15 cellular contexts compared by ENCODE assay signal in the genomic region with DNA sequence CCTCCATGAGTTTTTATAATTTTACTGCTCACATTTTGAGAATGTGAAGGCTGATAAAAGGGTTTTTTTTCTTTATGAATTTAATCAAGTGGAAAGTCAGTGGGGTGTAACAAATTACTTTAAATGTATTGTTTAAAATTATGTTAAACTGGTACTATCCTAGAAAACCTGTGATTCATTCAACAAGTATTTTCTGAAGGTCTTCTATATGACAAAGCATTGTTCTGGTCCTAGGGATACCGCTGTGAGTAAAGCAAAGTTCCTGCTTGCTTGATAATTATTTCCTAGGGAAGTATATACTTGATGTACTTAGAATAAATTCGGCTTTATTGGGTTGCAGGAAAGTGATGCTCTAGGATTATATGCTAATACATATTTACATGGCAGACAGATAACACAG.
DNase-seq lines count a peak whose midpoint lies in the region; ATAC-seq and TF ChIP-seq lines count a peak whose summit lies in the region.
"Had no signal": no experiment of that assay in that cellular context is flagged by ENCODE, and none has a peak within 500 bp of the region (broad histone marks: within the 10 kb centered on the region; RNA-seq: fewer than 3 reads in every experiment).

No MANE protein-coding gene starts in this region.

- H3K4me2 ChIP-seq in SK-N-SH: peak overlapping the region; percentile 86

- H3K4me1 ChIP-seq in SK-N-SH (ENCODE audit: control insufficient read depth in 1 of 2, insufficient read depth in 2 of 2, low read depth in 1 of 2, low read length in 1 of 2): peaks cover 9 to 16% of the 10 kb centered on the region in 2 experiments; a peak in 3 of 4 replicates

- H3K9me2 ChIP-seq in SK-N-SH: no peaks in the 10 kb centered on the region

- no peak overlapping the region for H2AFZ ChIP-seq in SK-N-SH (ENCODE audit: low read depth)

- 30% methylated on average over 2 of the region's 2 CpGs for WGBS in SK-N-SH (ENCODE audit: low lambda C conversion rate)

- CTCF ChIA-PET in SK-N-SH (lab: Yijun Ruan, JAX): no interaction called here
- CTCF ChIA-PET in RWPE1 (lab: Yijun Ruan, JAX): no interaction called here

- H3F3A ChIP-seq in SK-N-SH (replicated peaks; ENCODE audit: insufficient read depth): peaks cover 38% of the 10 kb centered on the region

- H3K27ac ChIP-seq in SK-N-SH (ENCODE audit: low read depth in 2 of 2, low read length in 1 of 2) (peak overlapping the region in 1 of 2 experiments; percentile 86; a peak in 2 of 4 replicates), RWPE1 (no peak overlapping the region)
- H3K27ac ChIP-seq: 22Rv1, Peyer's patch had no signal

- peaks cover 0 to 4% of the 10 kb centered on the region in 2 experiments for H3K36me3 ChIP-seq in SK-N-SH (replicated peaks in 1 of 2; ENCODE audit: control insufficient read depth in 1 of 2, insufficient read depth in 2 of 2, low read length in 1 of 2)
- H3K36me3 ChIP-seq: Peyer's patch had no signal

- no peak overlapping the region for H3K4me3 ChIP-seq in SK-N-SH (ENCODE audit: low read depth in 2 of 2, low read length in 1 of 2)
- H3K4me3 ChIP-seq in epithelial cell of esophagus (ENCODE audit: low read length): no peak overlapping the region
- H3K4me3 ChIP-seq: K562, Peyer's patch had no signal

- no peak for TF ChIP-seq EP300 in SK-N-SH (IDR thresholded peaks at IDR 0.05; ENCODE audit: borderline replicate concordance in 1 of 2, low read depth in 1 of 2, low read length in 1 of 2)

- TF ChIP-seq RAD21 in SK-N-SH (IDR thresholded peaks at IDR 0.05; ENCODE audit: low read length): no peak

- no peaks in the 10 kb centered on the region for H4K20me1 ChIP-seq in SK-N-SH (ENCODE audit: insufficient read depth)

- H3K9ac ChIP-seq in SK-N-SH: no peak overlapping the region

- DNase-seq in SK-N-SH (no peak), RWPE1 (ENCODE audit: low spot score) (peak; percentile 41), epithelial cell of esophagus (ENCODE audit: low read depth) (peak; percentile 29), renal cortical epithelial cell (ENCODE audit: low read depth) (peak; percentile 38), NCI-H2196 (lab: John Stamatoyannopoulos, UW; ENCODE audit: unreplicated experiment) (no peak), NCI-H128 (lab: John Stamatoyannopoulos, UW; ENCODE audit: unreplicated experiment) (no peak), NCI-H2029 (lab: John Stamatoyannopoulos, UW) (no peak)
- DNase-seq: C1 segment of cervical spinal cord, COR-L47, GDM1, NCI-H82, Peyer's patch had no signal

- no peaks in the 10 kb centered on the region for H3K9me3 ChIP-seq in SK-N-SH
- H3K9me3 ChIP-seq: Peyer's patch had no signal

- POLR2A ChIA-PET in SK-N-SH (lab: Yijun Ruan, JAX): no interaction called here
- POLR2A ChIA-PET in RWPE1 (lab: Yijun Ruan, JAX; ENCODE audit: low non-redundant PET): no interaction called here

- no peaks in the 10 kb centered on the region for H3K27me3 ChIP-seq in SK-N-SH (ENCODE audit: insufficient read depth)

- ATAC-seq in SK-N-SH treated with all-trans-retinoic acid at 6 μM for 48 hours: no peak

- no peaks in the 10 kb centered on the region for H3K79me2 ChIP-seq in SK-N-SH (ENCODE audit: insufficient read depth)

- TF ChIP-seq CTCF in SK-N-SH (IDR thresholded peaks at IDR 0.05) (no peak), RWPE1 (conservative IDR thresholded peaks at IDR 0.05; ENCODE audit: low read depth) (no peak), epithelial cell of esophagus (IDR thresholded peaks at IDR 0.05; ENCODE audit: insufficient read depth, low read depth, low read length, missing control alignments) (no peak)

TF ChIP-seq in SK-N-SH, 30 proteins besides CTCF, POLR2A, EP300 and RAD21:
- TF ChIP-seq FOSL2 (IDR thresholded peaks at IDR 0.05; ENCODE audit: borderline replicate concordance, low read depth) (peak; percentile 11; the same call in 1 of the 2 replicates), JUND (IDR thresholded peaks at IDR 0.05) (peak; percentile 35; the same call in 1 of the 2 replicates)
- TF ChIP-seq, protein P1, sequence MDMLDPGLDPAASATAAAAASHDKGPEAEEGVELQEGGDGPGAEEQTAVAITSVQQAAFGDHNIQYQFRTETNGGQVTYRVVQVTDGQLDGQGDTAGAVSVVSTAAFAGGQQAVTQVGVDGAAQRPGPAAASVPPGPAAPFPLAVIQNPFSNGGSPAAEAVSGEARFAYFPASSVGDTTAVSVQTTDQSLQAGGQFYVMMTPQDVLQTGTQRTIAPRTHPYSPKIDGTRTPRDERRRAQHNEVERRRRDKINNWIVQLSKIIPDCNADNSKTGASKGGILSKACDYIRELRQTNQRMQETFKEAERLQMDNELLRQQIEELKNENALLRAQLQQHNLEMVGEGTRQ (IDR thresholded peaks at IDR 0.05; ENCODE audit: borderline replicate concordance, low read depth, low read length): no peak
TF ChIP-seq in SK-N-SH: peak in this region for 2.

TF ChIP-seq in SK-N-SH treated with all-trans-retinoic acid at 6 μM for 48 hours, 23 proteins besides CTCF, POLR2A, EP300 and RAD21:
- TF ChIP-seq SNAI2 (CRISPR knock-in tag; IDR thresholded peaks at IDR 0.05) (no peak), TCF4 (CRISPR knock-in tag; IDR thresholded peaks at IDR 0.05; ENCODE audit: borderline replicate concordance) (no peak), ESRRG (CRISPR knock-in tag; IDR thresholded peaks at IDR 0.05) (no peak), ZNF8 (CRISPR knock-in tag; IDR thresholded peaks at IDR 0.05) (no peak), ARNTL (CRISPR knock-in tag; IDR thresholded peaks at IDR 0.05; ENCODE audit: borderline replicate concordance, low read depth) (no peak), ZFP3 (CRISPR knock-in tag; IDR thresholded peaks at IDR 0.05) (no peak), TOX (CRISPR knock-in tag; IDR thresholded peaks at IDR 0.05; ENCODE audit: borderline replicate concordance) (no peak), ZNF70 (CRISPR knock-in tag; IDR thresholded peaks at IDR 0.05) (no peak)
- TF ChIP-seq, protein P2, sequence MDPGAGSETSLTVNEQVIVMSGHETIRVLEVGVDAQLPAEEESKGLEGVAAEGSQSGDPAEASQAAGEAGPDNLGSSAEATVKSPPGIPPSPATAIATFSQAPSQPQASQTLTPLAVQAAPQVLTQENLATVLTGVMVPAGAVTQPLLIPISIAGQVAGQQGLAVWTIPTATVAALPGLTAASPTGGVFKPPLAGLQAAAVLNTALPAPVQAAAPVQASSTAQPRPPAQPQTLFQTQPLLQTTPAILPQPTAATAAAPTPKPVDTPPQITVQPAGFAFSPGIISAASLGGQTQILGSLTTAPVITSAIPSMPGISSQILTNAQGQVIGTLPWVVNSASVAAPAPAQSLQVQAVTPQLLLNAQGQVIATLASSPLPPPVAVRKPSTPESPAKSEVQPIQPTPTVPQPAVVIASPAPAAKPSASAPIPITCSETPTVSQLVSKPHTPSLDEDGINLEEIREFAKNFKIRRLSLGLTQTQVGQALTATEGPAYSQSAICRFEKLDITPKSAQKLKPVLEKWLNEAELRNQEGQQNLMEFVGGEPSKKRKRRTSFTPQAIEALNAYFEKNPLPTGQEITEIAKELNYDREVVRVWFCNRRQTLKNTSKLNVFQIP (CRISPR knock-in tag; IDR thresholded peaks at IDR 0.05; ENCODE audit: borderline replicate concordance, low read depth): no peak
- TF ChIP-seq, protein P3, sequence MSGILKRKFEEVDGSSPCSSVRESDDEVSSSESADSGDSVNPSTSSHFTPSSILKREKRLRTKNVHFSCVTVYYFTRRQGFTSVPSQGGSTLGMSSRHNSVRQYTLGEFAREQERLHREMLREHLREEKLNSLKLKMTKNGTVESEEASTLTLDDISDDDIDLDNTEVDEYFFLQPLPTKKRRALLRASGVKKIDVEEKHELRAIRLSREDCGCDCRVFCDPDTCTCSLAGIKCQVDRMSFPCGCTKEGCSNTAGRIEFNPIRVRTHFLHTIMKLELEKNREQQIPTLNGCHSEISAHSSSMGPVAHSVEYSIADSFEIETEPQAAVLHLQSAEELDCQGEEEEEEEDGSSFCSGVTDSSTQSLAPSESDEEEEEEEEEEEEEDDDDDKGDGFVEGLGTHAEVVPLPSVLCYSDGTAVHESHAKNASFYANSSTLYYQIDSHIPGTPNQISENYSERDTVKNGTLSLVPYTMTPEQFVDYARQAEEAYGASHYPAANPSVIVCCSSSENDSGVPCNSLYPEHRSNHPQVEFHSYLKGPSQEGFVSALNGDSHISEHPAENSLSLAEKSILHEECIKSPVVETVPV (CRISPR knock-in tag; IDR thresholded peaks at IDR 0.05): no peak
- TF ChIP-seq, protein P4, sequence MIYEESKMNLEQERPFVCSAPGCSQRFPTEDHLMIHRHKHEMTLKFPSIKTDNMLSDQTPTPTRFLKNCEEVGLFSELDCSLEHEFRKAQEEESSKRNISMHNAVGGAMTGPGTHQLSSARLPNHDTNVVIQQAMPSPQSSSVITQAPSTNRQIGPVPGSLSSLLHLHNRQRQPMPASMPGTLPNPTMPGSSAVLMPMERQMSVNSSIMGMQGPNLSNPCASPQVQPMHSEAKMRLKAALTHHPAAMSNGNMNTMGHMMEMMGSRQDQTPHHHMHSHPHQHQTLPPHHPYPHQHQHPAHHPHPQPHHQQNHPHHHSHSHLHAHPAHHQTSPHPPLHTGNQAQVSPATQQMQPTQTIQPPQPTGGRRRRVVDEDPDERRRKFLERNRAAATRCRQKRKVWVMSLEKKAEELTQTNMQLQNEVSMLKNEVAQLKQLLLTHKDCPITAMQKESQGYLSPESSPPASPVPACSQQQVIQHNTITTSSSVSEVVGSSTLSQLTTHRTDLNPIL (CRISPR knock-in tag; IDR thresholded peaks at IDR 0.05; ENCODE audit: low read depth): no peak
- TF ChIP-seq, protein P5, sequence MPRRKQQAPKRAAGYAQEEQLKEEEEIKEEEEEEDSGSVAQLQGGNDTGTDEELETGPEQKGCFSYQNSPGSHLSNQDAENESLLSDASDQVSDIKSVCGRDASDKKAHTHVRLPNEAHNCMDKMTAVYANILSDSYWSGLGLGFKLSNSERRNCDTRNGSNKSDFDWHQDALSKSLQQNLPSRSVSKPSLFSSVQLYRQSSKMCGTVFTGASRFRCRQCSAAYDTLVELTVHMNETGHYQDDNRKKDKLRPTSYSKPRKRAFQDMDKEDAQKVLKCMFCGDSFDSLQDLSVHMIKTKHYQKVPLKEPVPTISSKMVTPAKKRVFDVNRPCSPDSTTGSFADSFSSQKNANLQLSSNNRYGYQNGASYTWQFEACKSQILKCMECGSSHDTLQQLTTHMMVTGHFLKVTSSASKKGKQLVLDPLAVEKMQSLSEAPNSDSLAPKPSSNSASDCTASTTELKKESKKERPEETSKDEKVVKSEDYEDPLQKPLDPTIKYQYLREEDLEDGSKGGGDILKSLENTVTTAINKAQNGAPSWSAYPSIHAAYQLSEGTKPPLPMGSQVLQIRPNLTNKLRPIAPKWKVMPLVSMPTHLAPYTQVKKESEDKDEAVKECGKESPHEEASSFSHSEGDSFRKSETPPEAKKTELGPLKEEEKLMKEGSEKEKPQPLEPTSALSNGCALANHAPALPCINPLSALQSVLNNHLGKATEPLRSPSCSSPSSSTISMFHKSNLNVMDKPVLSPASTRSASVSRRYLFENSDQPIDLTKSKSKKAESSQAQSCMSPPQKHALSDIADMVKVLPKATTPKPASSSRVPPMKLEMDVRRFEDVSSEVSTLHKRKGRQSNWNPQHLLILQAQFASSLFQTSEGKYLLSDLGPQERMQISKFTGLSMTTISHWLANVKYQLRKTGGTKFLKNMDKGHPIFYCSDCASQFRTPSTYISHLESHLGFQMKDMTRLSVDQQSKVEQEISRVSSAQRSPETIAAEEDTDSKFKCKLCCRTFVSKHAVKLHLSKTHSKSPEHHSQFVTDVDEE (CRISPR knock-in tag; IDR thresholded peaks at IDR 0.05): no peak
TF ChIP-seq in SK-N-SH treated with all-trans-retinoic acid at 6 μM for 48 hours: peak in this region for 0.

Comparison
In these comparisons a context has a peak if more than half of its experiments do, and no peak if none do; other contexts are left out.
1. DNase-seq: peak in RWPE1 (single experiment), epithelial cell of esophagus (single experiment) and renal cortical epithelial cell (single experiment); none in SK-N-SH (single experiment), NCI-H2196 (single experiment), NCI-H128 (single experiment) and NCI-H2029 (single experiment).